ENCODE assay signal across 8 cellular contexts in the genomic region with DNA sequence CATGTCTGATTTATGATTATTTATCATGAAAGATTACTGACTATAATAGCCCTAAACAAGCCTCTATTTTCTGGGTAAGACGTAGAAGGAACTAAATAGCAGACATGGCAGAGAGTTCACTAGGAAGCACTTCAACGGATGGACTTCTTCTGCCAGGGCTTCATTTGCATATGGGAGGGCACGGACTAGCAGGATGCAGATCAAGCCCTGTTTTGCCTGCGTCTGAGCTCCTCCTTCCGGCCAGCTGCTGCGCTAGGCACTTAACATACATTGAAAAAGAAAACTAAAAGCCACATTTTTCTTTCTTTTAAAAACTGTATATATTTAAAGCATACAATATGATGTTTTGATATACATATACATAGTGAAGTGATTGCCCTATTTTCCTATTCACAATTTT.
DNase-seq lines count a peak whose midpoint lies in the region; ATAC-seq and TF ChIP-seq lines count a peak whose summit lies in the region.

No MANE protein-coding gene starts in this region.

- H3K27me3 Mint-ChIP-seq in memory B cell = peaks cover 6% of the 10 kb centered on the region

- H3K4me3 ChIP-seq in brain microvascular endothelial cell (ENCODE audit: low read depth, low read length) = no peak overlapping the region

- H3K27ac ChIP-seq in brain microvascular endothelial cell = no peak overlapping the region

- no peak overlapping the region for H3K4me3 Mint-ChIP-seq in memory B cell

- no peaks in the 10 kb centered on the region for H3K4me1 Mint-ChIP-seq in memory B cell

- in situ Hi-C loops in GM13977 (cut with MboI; ENCODE audit: low pct_unique_long_range_greater_than_20kb, low sequenced_read_pairs, unreplicated experiment) = no loop called here
- in situ Hi-C loops in brain microvascular endothelial cell (cut with HindIII; ENCODE audit: low pct_ligation_motif_present, low sequenced_read_pairs) = no loop called here

- H3K36me3 ChIP-seq in brain microvascular endothelial cell (replicated peaks) = no peaks in the 10 kb centered on the region

- ATAC-seq in HG02642 (IDR thresholded peaks at IDR 0.05; ENCODE audit: poor library complexity, unreplicated experiment) (peak; percentile 83), memory B cell (ENCODE audit: low read depth) (peak; percentile 60)

- TF ChIP-seq CTCF in GM13977 (IDR thresholded peaks at IDR 0.05; ENCODE audit: extremely low read depth, insufficient read depth, missing control alignments) = peak; percentile 8
- peak; percentile 45 for TF ChIP-seq CTCF in brain microvascular endothelial cell (IDR thresholded peaks at IDR 0.05; ENCODE audit: low read depth, low read length, missing control alignments)
- TF ChIP-seq CTCF in GM20000 (IDR thresholded peaks at IDR 0.05; ENCODE audit: extremely low read depth, missing control alignments) = no peak
- TF ChIP-seq CTCF in GM10266 (IDR thresholded peaks at IDR 0.05; ENCODE audit: control insufficient read depth, insufficient read depth, low read depth, missing control alignments) = no peak

- no peaks in the 10 kb centered on the region for H3K36me3 Mint-ChIP-seq in memory B cell

- no peak overlapping the region for H3K27ac Mint-ChIP-seq in memory B cell

- H3K9me3 Mint-ChIP-seq in memory B cell = no peaks in the 10 kb centered on the region

- DNase-seq in GM13977 (ENCODE audit: low spot score) (no peak), NCI-H2196 treated with DMSO at 0.1 percent for 48 hours (lab: John Stamatoyannopoulos, UW; ENCODE audit: unreplicated experiment) (peak; percentile 3), brain microvascular endothelial cell (peak; percentile 9), memory B cell (ENCODE audit: low spot score in 2 of 2) (no peak), GM20000 (ENCODE audit: low spot score) (no peak), SKM-1 treated with dmso at 0.1 percent for 144 hours (lab: John Stamatoyannopoulos, UW; ENCODE audit: unreplicated experiment) (no peak), GM10266 (ENCODE audit: extremely low spot score) (no peak)

- H3K27me3 ChIP-seq in brain microvascular endothelial cell (replicated peaks) = no peaks in the 10 kb centered on the region

Comparison
In these comparisons a context has a peak if more than half of its experiments do, and no peak if none do; other contexts are left out.
1. DNase-seq: peak in NCI-H2196 treated with DMSO at 0.1 percent for 48 hours (single experiment) and brain microvascular endothelial cell (single experiment); none in GM13977 (single experiment), memory B cell (0 of 2), GM20000 (single experiment), SKM-1 treated with dmso at 0.1 percent for 144 hours (single experiment) and GM10266 (single experiment).
2. CTCF ChIP-seq: peak in GM13977 (single experiment) and brain microvascular endothelial cell (single experiment); none in GM20000 (single experiment) and GM10266 (single experiment).